12 cellular contexts compared by ENCODE assay signal in the genomic region with DNA sequence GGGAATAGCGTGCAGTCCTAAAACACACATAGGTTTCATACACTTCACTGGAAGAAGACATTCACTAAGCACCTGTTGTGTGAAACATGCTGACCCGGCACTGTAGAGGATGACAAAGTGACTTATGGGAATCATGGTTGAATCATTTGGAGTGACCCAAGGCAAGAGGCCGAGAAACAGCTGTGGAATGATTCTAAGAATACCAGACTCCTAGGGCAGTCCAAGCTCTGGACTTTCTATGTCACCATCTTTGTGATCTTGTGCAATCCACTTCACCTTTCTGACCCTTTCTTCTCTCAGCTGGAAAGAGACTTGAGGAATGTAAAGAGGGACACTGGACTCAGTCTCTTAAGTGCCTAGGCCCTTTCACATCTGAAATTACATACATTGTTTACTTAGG. TPM values are rescaled to one million over a fixed set of nuclear protein-coding genes. Genes with fewer than 3 reads are reported as not detected.
DNase-seq lines count a peak whose midpoint lies in the region; ATAC-seq, FAIRE-seq and TF ChIP-seq lines count a peak whose summit lies in the region.
"Had no signal": no experiment of that assay in that cellular context is flagged by ENCODE, and none has a peak within 500 bp of the region (broad histone marks: within the 10 kb centered on the region; RNA-seq: fewer than 3 reads in every experiment).

No MANE protein-coding gene starts in this region.

- in situ Hi-C loops in HepG2 (cut with HindIII; ENCODE audit: extremely low pct_ligation_motif_present, low pct_unique_long_range_greater_than_20kb), result no loop called here

- ATAC-seq in HepG2, result no peak
- ATAC-seq in stimulated activated naive CD8-positive, alpha-beta T cell treated with anti-CD3 and anti-CD28 coated beads, Interleukin-15, amount 100 ng/mL, for 72 hours, result no peak

- H2AFZ ChIP-seq in HepG2 (ENCODE audit: low read length), result no peak overlapping the region

- H3K27me3 Mint-ChIP-seq in HFFc6 (ENCODE audit: insufficient read depth) (peaks cover 2% of the 10 kb centered on the region; the same call in 1 of the 2 replicates), chondrocyte (ENCODE audit: low read depth) (no peaks in the 10 kb centered on the region)
- H3K27me3 Mint-ChIP-seq in stimulated activated naive CD8-positive, alpha-beta T cell treated with anti-CD3 and anti-CD28 coated beads, Interleukin-15, amount 100 ng/mL, for 72 hours, result no peaks in the 10 kb centered on the region

- H3K9me3 Mint-ChIP-seq in HFFc6 (no peaks in the 10 kb centered on the region), chondrocyte (ENCODE audit: low read depth) (no peaks in the 10 kb centered on the region)
- no peaks in the 10 kb centered on the region for H3K9me3 Mint-ChIP-seq in stimulated activated naive CD8-positive, alpha-beta T cell treated with anti-CD3 and anti-CD28 coated beads, Interleukin-15, amount 100 ng/mL, for 72 hours

- TF ChIP-seq RAD21 in HepG2 (CRISPR knock-in tag; IDR thresholded peaks at IDR 0.05), result no peak

- no TSS peak for BruUV-seq in HepG2 (replicated peaks; lab: Mats Ljungman, UMichigan)

- H3K27ac ChIP-seq in HepG2 (ENCODE audit: extremely low read length, insufficient read depth, low read length), result no peak overlapping the region
- H3K27ac ChIP-seq: spleen, VCaP had no signal

- TF ChIP-seq CTCF in HFFc6 (IDR thresholded peaks at IDR 0.05), result no peak
- no peak for TF ChIP-seq CTCF in chondrocyte (IDR thresholded peaks at IDR 0.05)
- no peak for TF ChIP-seq CTCF in HepG2 (CRISPR knock-in tag; IDR thresholded peaks at IDR 0.05)

- H3K9ac ChIP-seq in HepG2 (ENCODE audit: insufficient read depth, low read depth, low read length), result no peak overlapping the region

- intact Hi-C loops in HepG2 (cut with micrococcal nuclease; ENCODE audit: unreplicated experiment), result no loop called here

- no peak overlapping the region for H3K4me2 ChIP-seq in HepG2 (ENCODE audit: low read depth, low read length)

- H4K20me1 ChIP-seq in HepG2 (ENCODE audit: insufficient read depth, low read length), result no peaks in the 10 kb centered on the region

- POLR2A ChIA-PET in HepG2 (lab: Yijun Ruan, JAX), result interaction anchor here (0.8 kb wide), 1 partner anchor 87 kb away, joined by 3 read pairs; a partner anchor contains a TSS

- H3K4me1 ChIP-seq in HepG2 (ENCODE audit: insufficient read depth, low read length), result peaks cover 21% of the 10 kb centered on the region

- TF ChIP-seq EP300 in HepG2 (IDR thresholded peaks at IDR 0.05; ENCODE audit: low read depth in 2 of 2, low read length in 2 of 2) (no peak), HepG2 (CRISPR knock-in tag; IDR thresholded peaks at IDR 0.05; ENCODE audit: borderline replicate concordance) (no peak)

- H3K4me1 Mint-ChIP-seq in HFFc6 (ENCODE audit: low read depth), result peaks cover 58% of the 10 kb centered on the region
- peaks cover 36% of the 10 kb centered on the region for H3K4me1 Mint-ChIP-seq in chondrocyte (ENCODE audit: low read depth)
- H3K4me1 Mint-ChIP-seq in stimulated activated naive CD8-positive, alpha-beta T cell treated with anti-CD3 and anti-CD28 coated beads, Interleukin-15, amount 100 ng/mL, for 72 hours, result no peaks in the 10 kb centered on the region

- no peak overlapping the region for H3K4me3 ChIP-seq in HepG2 (replicated peaks in 1 of 3; ENCODE audit: insufficient read depth in 1 of 3, low read depth in 2 of 3, low read length in 3 of 3)
- H3K4me3 ChIP-seq: spleen had no signal

- peaks cover 22% of the 10 kb centered on the region for H3K36me3 Mint-ChIP-seq in HFFc6 (ENCODE audit: low read depth)
- H3K36me3 Mint-ChIP-seq in chondrocyte (ENCODE audit: low read depth), result peaks cover 2% of the 10 kb centered on the region

- WGBS in HepG2 (ENCODE audit: low lambda C conversion rate), result 65% methylated on average over 3 of the region's 3 CpGs

- H3K36me3 ChIP-seq in HepG2 (replicated peaks in 1 of 2; ENCODE audit: control insufficient read depth in 1 of 2, insufficient read depth in 2 of 2, low read length in 2 of 2), result peaks cover 4 to 7% of the 10 kb centered on the region in 2 experiments; a peak in 4 of 5 replicates

- no peak for FAIRE-seq in HepG2 (lab: Jason Lieb, UNC)

- DNase-seq in A172 (ENCODE audit: low spot score) (peak; percentile 39), HFFc6 (peak; percentile 38), chondrocyte (ENCODE audit: low spot score) (no peak), HepG2 (ENCODE audit: low spot score) (no peak), NCI-H446 (lab: John Stamatoyannopoulos, UW) (no peak), iPS-NIHi11 (ENCODE audit: low spot score) (no peak)
- no peak for DNase-seq in stimulated activated naive CD8-positive, alpha-beta T cell treated with anti-CD3 and anti-CD28 coated beads, Interleukin-15, amount 100 ng/mL, for 72 hours
- DNase-seq in activated naive CD4-positive, alpha-beta T cell (lab: John Stamatoyannopoulos, UW), result no peak
- DNase-seq: activated naive CD4-positive, alpha-beta T cell treated with anti-CD3 and anti-CD28 coated beads, Interleukin-2, amount 50 U/mL, for 16 hours; NCI-H2171 treated with DMSO at 0.1 percent for 48 hours; spleen had no signal

- no peaks in the 10 kb centered on the region for H3K27me3 ChIP-seq in HepG2 (ENCODE audit: control insufficient read depth in 1 of 2, insufficient read depth in 2 of 2, low read length in 2 of 2)
- H3K27me3 ChIP-seq: spleen had no signal

- CTCF ChIA-PET in HepG2 (lab: Yijun Ruan, JAX; ENCODE audit: low intra/inter-chr PET ratio, low total read pairs), result no interaction called here

- TF ChIP-seq POLR2A in HepG2 (IDR thresholded peaks at IDR 0.05; ENCODE audit: insufficient read depth in 1 of 2, low read depth in 2 of 2, low read length in 2 of 2), result no peak

- H3K27ac Mint-ChIP-seq in HFFc6 (peak overlapping the region; percentile 81), chondrocyte (ENCODE audit: unreplicated experiment) (peak overlapping the region; percentile 73)
- no peak overlapping the region for H3K27ac Mint-ChIP-seq in stimulated activated naive CD8-positive, alpha-beta T cell treated with anti-CD3 and anti-CD28 coated beads, Interleukin-15, amount 100 ng/mL, for 72 hours

- no peaks in the 10 kb centered on the region for H3K9me3 ChIP-seq in HepG2 (ENCODE audit: low read length)
- H3K9me3 ChIP-seq: spleen had no signal

- peak overlapping the region; percentile 41; the same call in 1 of the 2 replicates for H3K4me3 Mint-ChIP-seq in HFFc6
- H3K4me3 Mint-ChIP-seq in chondrocyte (ENCODE audit: unreplicated experiment), result no peak overlapping the region
- H3K4me3 Mint-ChIP-seq in stimulated activated naive CD8-positive, alpha-beta T cell treated with anti-CD3 and anti-CD28 coated beads, Interleukin-15, amount 100 ng/mL, for 72 hours, result no peak overlapping the region

- H3K79me2 ChIP-seq in HepG2 (ENCODE audit: insufficient read depth, low read length), result peaks cover 7% of the 10 kb centered on the region

RNA-seq across cellular contexts. Expression of a gene that starts 13.1 kb away (rescaled TPM):
- 239 and 265 TPM in 2 replicates for total RNA-seq in A172 (2014; rRNA removed; shearing (Covaris generic))
- 10 to 100 TPM; 56.9 to 76.1 (median 71.2) TPM for total RNA-seq in HFFc6 (2021; fragmentation: NEBNext Ultra II Directional; extraction: Animal tissue kit (Norgen Biotek cat#: 25700))
- 43.6 to 59.8 TPM (median 54.0 TPM) in 3 replicates for total RNA-seq in chondrocyte
- total RNA-seq in HepG2 (2016; rRNA removed; fragmentation: Illumina TruSeq; extraction: Trizol), result 19.2 and 19.8 TPM in 2 replicates
- 46.9 and 48.3 TPM in 2 replicates for total RNA-seq in HepG2 (2016; cell fraction: cytosol; rRNA removed; fragmentation: Illumina TruSeq; extraction: Trizol; ENCODE audit: low read depth)
- total RNA-seq in HepG2 (2016; cell fraction: insoluble cytoplasmic fraction; rRNA removed; fragmentation: Illumina TruSeq; extraction: Trizol), result 14.8 and 19.7 TPM in 2 replicates
- total RNA-seq in HepG2 (2016; cell fraction: membrane; rRNA removed; fragmentation: Illumina TruSeq; extraction: Trizol), result 57.6 and 63.8 TPM in 2 replicates
- total RNA-seq in HepG2 (2016; cell fraction: nucleus; rRNA removed; fragmentation: Illumina TruSeq; extraction: Trizol), result 11.9 and 14.4 TPM in 2 replicates
- polyA plus RNA-seq in HepG2 (2011; rRNA removed), result 10.1 and 11.3 TPM in 2 replicates
- 10.6 and 13.0 TPM in 2 replicates for polyA plus RNA-seq in HepG2 (2011; cell fraction: cytosol; rRNA removed)
- 6.4 and 6.5 TPM in 2 replicates for polyA plus RNA-seq in HepG2 (2011; cell fraction: nucleus; rRNA removed)
- 10.6 and 12.3 TPM in 2 replicates for polyA plus RNA-seq in HepG2 (2012)
- polyA plus RNA-seq in HepG2 (2016; cell fraction: cytosol; fragmentation: Illumina TruSeq; extraction: Trizol; ENCODE audit: low read depth), result 72.4 and 72.7 TPM in 2 replicates
- 20.1 and 23.8 TPM in 2 replicates for polyA plus RNA-seq in HepG2 (2016; cell fraction: insoluble cytoplasmic fraction; fragmentation: Illumina TruSeq; extraction: Trizol; ENCODE audit: low read depth)
- 67.8 and 75.8 TPM in 2 replicates for polyA plus RNA-seq in HepG2 (2016; cell fraction: membrane; fragmentation: Illumina TruSeq; extraction: Trizol; ENCODE audit: low read depth)
- 20.9 and 21.6 TPM in 2 replicates for polyA plus RNA-seq in HepG2 (2016; cell fraction: nucleus; fragmentation: Illumina TruSeq; extraction: Trizol; ENCODE audit: insufficient read depth, low read depth)
- polyA minus RNA-seq in HepG2 (2011; rRNA and poly(A)+ RNA removed; ENCODE audit: low replicate concordance), result 2.8 and 10.7 TPM in 2 replicates
- polyA minus RNA-seq in HepG2 (2011; cell fraction: cytosol; rRNA and poly(A)+ RNA removed), result 9.2 and 9.4 TPM in 2 replicates
- polyA minus RNA-seq in HepG2 (2011; cell fraction: nucleus; rRNA and poly(A)+ RNA removed), result 15.0 and 15.5 TPM in 2 replicates

RNA-seq across cellular contexts. Expression of a gene that starts 32.9 kb away (rescaled TPM):
- 8.6 and 16.3 TPM in 2 replicates for total RNA-seq in A172 (2014; rRNA removed; shearing (Covaris generic))
- total RNA-seq in HFFc6 (2021; fragmentation: NEBNext Ultra II Directional; extraction: Animal tissue kit (Norgen Biotek cat#: 25700)), result 1 to 10 TPM; 1.3 to 2.4 (median 1.6) TPM
- total RNA-seq in chondrocyte, result 1.3 to 3.1 TPM (median 3.0 TPM) in 3 replicates
- 1.3 and 1.9 TPM in 2 replicates for total RNA-seq in HepG2 (2016; rRNA removed; fragmentation: Illumina TruSeq; extraction: Trizol)
- 0.62 and 1.0 TPM in 2 replicates for total RNA-seq in HepG2 (2016; cell fraction: cytosol; rRNA removed; fragmentation: Illumina TruSeq; extraction: Trizol; ENCODE audit: low read depth)
- total RNA-seq in HepG2 (2016; cell fraction: insoluble cytoplasmic fraction; rRNA removed; fragmentation: Illumina TruSeq; extraction: Trizol), result 1.7 and 2.0 TPM in 2 replicates
- total RNA-seq in HepG2 (2016; cell fraction: membrane; rRNA removed; fragmentation: Illumina TruSeq; extraction: Trizol), result 1.5 and 1.8 TPM in 2 replicates
- total RNA-seq in HepG2 (2016; cell fraction: nucleus; rRNA removed; fragmentation: Illumina TruSeq; extraction: Trizol), result 0.99 and 1.3 TPM in 2 replicates
- 0.87 and 1.1 TPM in 2 replicates for polyA plus RNA-seq in HepG2 (2011; rRNA removed)
- polyA plus RNA-seq in HepG2 (2011; cell fraction: cytosol; rRNA removed), result 0.75 and 2.2 TPM in 2 replicates
- 0.47 and 1.4 TPM in 2 replicates for polyA plus RNA-seq in HepG2 (2011; cell fraction: nucleus; rRNA removed)
- 0.43 and 1.2 TPM in 2 replicates for polyA plus RNA-seq in HepG2 (2012)
- 0.35 and 0.36 TPM in 2 replicates for polyA plus RNA-seq in HepG2 (2016; cell fraction: cytosol; fragmentation: Illumina TruSeq; extraction: Trizol; ENCODE audit: low read depth)
- 0.38 and 1.4 TPM in 2 replicates for polyA plus RNA-seq in HepG2 (2016; cell fraction: insoluble cytoplasmic fraction; fragmentation: Illumina TruSeq; extraction: Trizol; ENCODE audit: low read depth)
- 0.78 and 1.4 TPM in 2 replicates for polyA plus RNA-seq in HepG2 (2016; cell fraction: membrane; fragmentation: Illumina TruSeq; extraction: Trizol; ENCODE audit: low read depth)
- polyA plus RNA-seq in HepG2 (2016; cell fraction: nucleus; fragmentation: Illumina TruSeq; extraction: Trizol; ENCODE audit: insufficient read depth, low read depth), result 2.2 and 2.9 TPM in 2 replicates
- polyA minus RNA-seq in HepG2 (2011; rRNA and poly(A)+ RNA removed; ENCODE audit: low replicate concordance), result 0.32 TPM in 1 of 2 replicates, not detected in the other
- polyA minus RNA-seq in HepG2 (2011; cell fraction: cytosol; rRNA and poly(A)+ RNA removed), result 1.8 and 2.4 TPM in 2 replicates
- 1.5 and 2.5 TPM in 2 replicates for polyA minus RNA-seq in HepG2 (2011; cell fraction: nucleus; rRNA and poly(A)+ RNA removed)

Comparison
In these comparisons a context has a peak if more than half of its experiments do, and no peak if none do; other contexts are left out.
1. DNase-seq: peak in A172 (single experiment) and HFFc6 (single experiment); none in chondrocyte (single experiment), HepG2 (single experiment), stimulated activated naive CD8-positive, alpha-beta T cell treated with anti-CD3 and anti-CD28 coated beads, Interleukin-15, amount 100 ng/mL, for 72 hours (0 of 2), NCI-H446 (0 of 2), activated naive CD4-positive, alpha-beta T cell (0 of 4) and iPS-NIHi11 (single experiment).
2. H3K27ac Mint-ChIP-seq: peak in HFFc6 (single experiment) and chondrocyte (single experiment); none in stimulated activated naive CD8-positive, alpha-beta T cell treated with anti-CD3 and anti-CD28 coated beads, Interleukin-15, amount 100 ng/mL, for 72 hours (0 of 2).